In the genomic region with DNA sequence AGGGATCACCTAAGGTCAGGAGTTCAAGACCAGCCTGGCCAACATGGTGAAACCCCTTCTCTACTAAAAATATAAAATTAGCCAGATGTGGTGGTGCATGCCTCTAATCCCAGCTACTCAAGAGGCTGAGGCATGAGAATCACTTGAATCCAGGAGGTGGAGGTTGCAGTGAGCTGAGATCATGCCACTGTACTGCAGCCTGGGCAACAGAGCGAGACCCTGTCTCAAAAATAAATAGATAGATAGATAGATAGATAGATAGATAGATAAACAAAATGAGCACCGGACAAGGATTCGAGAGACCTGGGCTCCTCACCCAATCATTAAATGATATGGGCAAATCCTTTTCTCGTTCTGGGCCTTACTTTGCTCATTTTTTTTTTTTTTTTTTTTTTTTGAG, we compare ENCODE assay signal across 2 cellular contexts. TPM values are rescaled to one million over a fixed set of nuclear protein-coding genes. Genes with fewer than 3 reads are reported as not detected.
"Had no signal": no experiment of that assay in that cellular context is flagged by ENCODE, and none has a peak within 500 bp of the region (broad histone marks: within the 10 kb centered on the region; RNA-seq: fewer than 3 reads in every experiment).

No MANE protein-coding gene starts in this region.

RNA-seq across cellular contexts. Expression of gene SPARC, which starts 11.4 kb away (rescaled TPM):
- total RNA-seq: activated CD8-positive, alpha-beta T cell treated with anti-CD3 and anti-CD28 coated beads, Interleukin-2, amount 10 ng/mL, durations not matched to agents 7 days and 5 days; activated T-helper 1 cell treated with anti-CD3 and anti-CD28 coated beads, Interleukin-12 subunit alpha, Interleukin-12 subunit beta, Interleukin-2, Interleukin-4 antibody, amounts not matched to agents 30 ng/mL and 10 ng/mL and 1 ng/mL, durations not matched to agents 14 hours and 24 hours and 36 hours had no signal
